12 cellular contexts compared by ENCODE assay signal in genomic region chr6:160951187-160952030, GRCh38.
"Had no signal": no experiment of that assay in that cellular context is flagged by ENCODE, and none has a peak within 500 bp of the region (broad histone marks: within the 10 kb centered on the region; RNA-seq: fewer than 3 reads in every experiment).

No MANE protein-coding gene starts in this region.

- H3K9me3 ChIP-seq: tibial artery had no signal

- H3K4me3 ChIP-seq: skin epidermis, tibial artery had no signal

- H3K4me1 Mint-ChIP-seq: activated CD4-positive, alpha-beta memory T cell treated with anti-CD3 and anti-CD28 coated beads, Interleukin-2, amount 10 ng/mL, durations not matched to agents 7 days and 5 days; activated CD4-positive, alpha-beta T cell treated with anti-CD3 and anti-CD28 coated beads for 36 hours; activated naive CD8-positive, alpha-beta T cell treated with anti-CD3 and anti-CD28 coated beads, Interleukin-2, amount 10 ng/mL, durations not matched to agents 7 days and 5 days had no signal

- H3K79me2 ChIP-seq: parathyroid adenoma had no signal

- H3K4me3 Mint-ChIP-seq: activated CD4-positive, alpha-beta memory T cell treated with anti-CD3 and anti-CD28 coated beads, Interleukin-2, amount 10 ng/mL, durations not matched to agents 7 days and 5 days; activated CD4-positive, alpha-beta T cell treated with anti-CD3 and anti-CD28 coated beads for 36 hours; activated naive CD8-positive, alpha-beta T cell treated with anti-CD3 and anti-CD28 coated beads, Interleukin-2, amount 10 ng/mL, durations not matched to agents 7 days and 5 days; activated T-cell treated with anti-CD3 and anti-CD28 coated beads, Interleukin-2, amount 50 U/mL, for 72 hours had no signal

- H2AFZ ChIP-seq: parathyroid adenoma had no signal

- H3K9ac ChIP-seq: parathyroid adenoma had no signal

- ATAC-seq: activated CD4-positive, alpha-beta T cell treated with anti-CD3 and anti-CD28 coated beads for 36 hours; activated T-cell treated with anti-CD3 and anti-CD28 coated beads, Interleukin-2, amount 50 U/mL, for 72 hours had no signal

- H3K27ac ChIP-seq: parathyroid adenoma had no signal

- H3K36me3 Mint-ChIP-seq: activated naive CD8-positive, alpha-beta T cell treated with anti-CD3 and anti-CD28 coated beads, Interleukin-2, amount 10 ng/mL, durations not matched to agents 7 days and 5 days had no signal

- H3K27ac Mint-ChIP-seq: activated CD4-positive, alpha-beta memory T cell treated with anti-CD3 and anti-CD28 coated beads, Interleukin-2, amount 10 ng/mL, durations not matched to agents 7 days and 5 days; activated CD4-positive, alpha-beta T cell treated with anti-CD3 and anti-CD28 coated beads for 36 hours; activated naive CD8-positive, alpha-beta T cell treated with anti-CD3 and anti-CD28 coated beads, Interleukin-2, amount 10 ng/mL, durations not matched to agents 7 days and 5 days; activated T-cell treated with anti-CD3 and anti-CD28 coated beads, Interleukin-2, amount 50 U/mL, for 72 hours had no signal

- DNase-seq: activated CD4-positive, alpha-beta memory T cell treated with anti-CD3 and anti-CD28 coated beads, Interleukin-2, amount 10 ng/mL, durations not matched to agents 7 days and 5 days; activated CD4-positive, alpha-beta T cell treated with anti-CD3 and anti-CD28 coated beads for 36 hours; activated CD8-positive, alpha-beta memory T cell treated with anti-CD3 and anti-CD28 coated beads, Interleukin-2, amount 50 U/mL, for 4 hours; activated naive CD8-positive, alpha-beta T cell treated with anti-CD3 and anti-CD28 coated beads, Interleukin-2, amount 10 ng/mL, durations not matched to agents 7 days and 5 days; activated T-cell treated with anti-CD3 and anti-CD28 coated beads, Interleukin-2, amount 50 U/mL, for 72 hours; anterior cingulate cortex; effector CD8-positive, alpha-beta T cell; hippocampal formation; T-helper 9 cell; tibial artery had no signal

- H3K9me3 Mint-ChIP-seq: activated CD4-positive, alpha-beta memory T cell treated with anti-CD3 and anti-CD28 coated beads, Interleukin-2, amount 10 ng/mL, durations not matched to agents 7 days and 5 days; activated naive CD8-positive, alpha-beta T cell treated with anti-CD3 and anti-CD28 coated beads, Interleukin-2, amount 10 ng/mL, durations not matched to agents 7 days and 5 days; activated T-cell treated with anti-CD3 and anti-CD28 coated beads, Interleukin-2, amount 50 U/mL, for 72 hours had no signal

- H3K27me3 ChIP-seq: tibial artery had no signal

- H3K36me3 ChIP-seq: tibial artery had no signal
